In the genomic region with DNA sequence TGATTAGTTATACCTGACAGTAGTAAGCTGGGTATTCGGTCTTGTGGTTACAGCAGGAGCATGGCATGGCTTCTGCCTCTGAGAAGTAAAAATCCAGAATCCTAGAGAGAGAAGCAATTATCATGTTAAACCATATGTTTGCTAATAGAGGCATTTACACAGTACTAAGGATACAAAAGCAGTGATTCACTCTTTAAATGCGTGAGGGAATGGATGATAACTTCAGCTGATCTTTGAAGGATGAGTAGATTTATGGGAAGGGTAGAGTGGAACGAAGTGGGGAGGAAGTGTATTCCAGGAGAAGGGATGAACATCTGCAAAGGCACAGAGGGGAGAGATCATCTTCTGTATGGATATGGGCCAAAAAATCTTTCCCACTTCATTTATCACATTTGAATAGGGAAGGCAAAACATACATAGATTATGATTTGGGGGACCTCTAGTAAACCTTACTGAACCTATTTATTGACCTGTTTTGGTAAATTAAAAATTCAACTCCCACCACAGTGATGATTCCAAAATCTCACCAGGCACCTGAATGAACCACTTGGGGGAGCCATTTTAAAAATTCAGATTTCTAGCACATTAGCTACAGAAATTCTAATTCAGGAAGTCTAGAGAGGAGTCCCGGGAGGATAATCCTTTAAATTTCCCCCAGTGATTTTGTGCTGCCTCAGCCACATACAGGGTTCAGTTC, we compare ENCODE assay signal across 1 cellular context.
TF ChIP-seq lines count a peak whose summit lies in the region.

No MANE protein-coding gene starts in this region.

TF ChIP-seq in WTC11, 78 proteins besides CTCF, POLR2A, EP300 and RAD21 (continued from another document):
- no peak for TF ChIP-seq ZNF317 (CRISPR knock-in tag; IDR thresholded peaks at IDR 0.05; ENCODE audit: borderline replicate concordance, low read depth)
- TF ChIP-seq, protein P1, sequence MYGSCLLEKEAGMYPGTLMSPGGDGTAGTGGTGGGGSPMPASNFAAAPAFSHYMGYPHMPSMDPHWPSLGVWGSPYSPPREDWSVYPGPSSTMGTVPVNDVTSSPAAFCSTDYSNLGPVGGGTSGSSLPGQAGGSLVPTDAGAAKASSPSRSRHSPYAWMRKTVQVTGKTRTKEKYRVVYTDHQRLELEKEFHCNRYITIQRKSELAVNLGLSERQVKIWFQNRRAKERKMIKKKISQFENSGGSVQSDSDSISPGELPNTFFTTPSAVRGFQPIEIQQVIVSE (CRISPR knock-in tag; IDR thresholded peaks at IDR 0.05; ENCODE audit: borderline replicate concordance) = no peak
- TF ChIP-seq, protein P2, sequence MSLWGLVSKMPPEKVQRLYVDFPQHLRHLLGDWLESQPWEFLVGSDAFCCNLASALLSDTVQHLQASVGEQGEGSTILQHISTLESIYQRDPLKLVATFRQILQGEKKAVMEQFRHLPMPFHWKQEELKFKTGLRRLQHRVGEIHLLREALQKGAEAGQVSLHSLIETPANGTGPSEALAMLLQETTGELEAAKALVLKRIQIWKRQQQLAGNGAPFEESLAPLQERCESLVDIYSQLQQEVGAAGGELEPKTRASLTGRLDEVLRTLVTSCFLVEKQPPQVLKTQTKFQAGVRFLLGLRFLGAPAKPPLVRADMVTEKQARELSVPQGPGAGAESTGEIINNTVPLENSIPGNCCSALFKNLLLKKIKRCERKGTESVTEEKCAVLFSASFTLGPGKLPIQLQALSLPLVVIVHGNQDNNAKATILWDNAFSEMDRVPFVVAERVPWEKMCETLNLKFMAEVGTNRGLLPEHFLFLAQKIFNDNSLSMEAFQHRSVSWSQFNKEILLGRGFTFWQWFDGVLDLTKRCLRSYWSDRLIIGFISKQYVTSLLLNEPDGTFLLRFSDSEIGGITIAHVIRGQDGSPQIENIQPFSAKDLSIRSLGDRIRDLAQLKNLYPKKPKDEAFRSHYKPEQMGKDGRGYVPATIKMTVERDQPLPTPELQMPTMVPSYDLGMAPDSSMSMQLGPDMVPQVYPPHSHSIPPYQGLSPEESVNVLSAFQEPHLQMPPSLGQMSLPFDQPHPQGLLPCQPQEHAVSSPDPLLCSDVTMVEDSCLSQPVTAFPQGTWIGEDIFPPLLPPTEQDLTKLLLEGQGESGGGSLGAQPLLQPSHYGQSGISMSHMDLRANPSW (CRISPR knock-in tag; conservative IDR thresholded peaks at IDR 0.05; ENCODE audit: low read depth) = no peak
- TF ChIP-seq IRF2 (CRISPR knock-in tag; IDR thresholded peaks at IDR 0.05; ENCODE audit: borderline replicate concordance, low read depth) = no peak
- TF ChIP-seq ZNF423 (CRISPR knock-in tag; IDR thresholded peaks at IDR 0.05) = no peak
- TF ChIP-seq, protein P3, sequence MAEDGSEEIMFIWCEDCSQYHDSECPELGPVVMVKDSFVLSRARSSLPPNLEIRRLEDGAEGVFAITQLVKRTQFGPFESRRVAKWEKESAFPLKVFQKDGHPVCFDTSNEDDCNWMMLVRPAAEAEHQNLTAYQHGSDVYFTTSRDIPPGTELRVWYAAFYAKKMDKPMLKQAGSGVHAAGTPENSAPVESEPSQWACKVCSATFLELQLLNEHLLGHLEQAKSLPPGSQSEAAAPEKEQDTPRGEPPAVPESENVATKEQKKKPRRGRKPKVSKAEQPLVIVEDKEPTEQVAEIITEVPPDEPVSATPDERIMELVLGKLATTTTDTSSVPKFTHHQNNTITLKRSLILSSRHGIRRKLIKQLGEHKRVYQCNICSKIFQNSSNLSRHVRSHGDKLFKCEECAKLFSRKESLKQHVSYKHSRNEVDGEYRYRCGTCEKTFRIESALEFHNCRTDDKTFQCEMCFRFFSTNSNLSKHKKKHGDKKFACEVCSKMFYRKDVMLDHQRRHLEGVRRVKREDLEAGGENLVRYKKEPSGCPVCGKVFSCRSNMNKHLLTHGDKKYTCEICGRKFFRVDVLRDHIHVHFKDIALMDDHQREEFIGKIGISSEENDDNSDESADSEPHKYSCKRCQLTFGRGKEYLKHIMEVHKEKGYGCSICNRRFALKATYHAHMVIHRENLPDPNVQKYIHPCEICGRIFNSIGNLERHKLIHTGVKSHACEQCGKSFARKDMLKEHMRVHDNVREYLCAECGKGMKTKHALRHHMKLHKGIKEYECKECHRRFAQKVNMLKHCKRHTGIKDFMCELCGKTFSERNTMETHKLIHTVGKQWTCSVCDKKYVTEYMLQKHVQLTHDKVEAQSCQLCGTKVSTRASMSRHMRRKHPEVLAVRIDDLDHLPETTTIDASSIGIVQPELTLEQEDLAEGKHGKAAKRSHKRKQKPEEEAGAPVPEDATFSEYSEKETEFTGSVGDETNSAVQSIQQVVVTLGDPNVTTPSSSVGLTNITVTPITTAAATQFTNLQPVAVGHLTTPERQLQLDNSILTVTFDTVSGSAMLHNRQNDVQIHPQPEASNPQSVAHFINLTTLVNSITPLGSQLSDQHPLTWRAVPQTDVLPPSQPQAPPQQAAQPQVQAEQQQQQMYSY (CRISPR knock-in tag; IDR thresholded peaks at IDR 0.05) = no peak
- TF ChIP-seq, protein P4, sequence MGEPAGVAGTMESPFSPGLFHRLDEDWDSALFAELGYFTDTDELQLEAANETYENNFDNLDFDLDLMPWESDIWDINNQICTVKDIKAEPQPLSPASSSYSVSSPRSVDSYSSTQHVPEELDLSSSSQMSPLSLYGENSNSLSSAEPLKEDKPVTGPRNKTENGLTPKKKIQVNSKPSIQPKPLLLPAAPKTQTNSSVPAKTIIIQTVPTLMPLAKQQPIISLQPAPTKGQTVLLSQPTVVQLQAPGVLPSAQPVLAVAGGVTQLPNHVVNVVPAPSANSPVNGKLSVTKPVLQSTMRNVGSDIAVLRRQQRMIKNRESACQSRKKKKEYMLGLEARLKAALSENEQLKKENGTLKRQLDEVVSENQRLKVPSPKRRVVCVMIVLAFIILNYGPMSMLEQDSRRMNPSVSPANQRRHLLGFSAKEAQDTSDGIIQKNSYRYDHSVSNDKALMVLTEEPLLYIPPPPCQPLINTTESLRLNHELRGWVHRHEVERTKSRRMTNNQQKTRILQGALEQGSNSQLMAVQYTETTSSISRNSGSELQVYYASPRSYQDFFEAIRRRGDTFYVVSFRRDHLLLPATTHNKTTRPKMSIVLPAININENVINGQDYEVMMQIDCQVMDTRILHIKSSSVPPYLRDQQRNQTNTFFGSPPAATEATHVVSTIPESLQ (CRISPR knock-in tag; IDR thresholded peaks at IDR 0.05) = no peak
